ENCODE assay signal across 25 cellular contexts in the genomic region with DNA sequence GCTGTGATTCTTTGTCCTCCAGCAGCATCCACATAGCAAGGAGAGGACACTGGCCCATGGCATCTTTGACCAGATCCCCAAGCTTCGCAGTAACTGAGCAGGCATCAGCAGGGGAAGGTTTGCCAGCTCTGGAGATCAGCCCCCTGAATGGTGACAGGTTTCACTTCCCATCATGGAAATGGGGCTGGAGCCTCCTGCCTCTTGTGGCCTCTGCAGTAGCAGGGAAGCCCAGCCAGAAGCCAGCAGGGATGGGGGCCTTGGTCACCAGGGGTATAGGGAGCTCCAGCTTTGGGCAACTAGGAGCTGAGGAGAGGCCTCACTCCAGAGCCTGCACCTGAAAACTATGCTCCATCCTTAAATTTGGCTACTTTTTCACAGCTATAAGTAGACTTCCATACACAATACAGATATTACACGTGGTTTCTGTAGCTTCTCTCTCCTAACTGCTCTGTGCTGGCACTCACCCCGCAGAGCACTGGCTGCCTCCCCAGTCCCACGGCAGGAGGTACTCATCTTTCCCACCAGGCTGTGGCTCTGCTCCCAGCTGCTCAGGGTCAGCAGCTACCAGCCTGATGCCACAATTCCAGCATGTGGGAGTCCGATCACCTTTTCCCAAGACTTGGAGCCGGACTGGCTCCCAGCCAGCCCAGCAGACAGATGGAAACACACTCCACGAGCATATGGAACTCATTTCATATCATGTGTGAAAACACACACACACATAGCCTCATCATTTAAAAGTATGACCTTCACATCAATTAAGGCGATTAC. TPM values are rescaled to one million over a fixed set of nuclear protein-coding genes. Genes with fewer than 3 reads are reported as not detected.
DNase-seq lines count a peak whose midpoint lies in the region; TF ChIP-seq lines count a peak whose summit lies in the region.
"Had no signal": no experiment of that assay in that cellular context is flagged by ENCODE, and none has a peak within 500 bp of the region (broad histone marks: within the 10 kb centered on the region; RNA-seq: fewer than 3 reads in every experiment).

No MANE protein-coding gene starts in this region.

- no peaks in the 10 kb centered on the region for H3K79me2 ChIP-seq in OCI-LY7 (ENCODE audit: insufficient read depth, low read depth, low read length)

- CTCF ChIA-PET in HEK293 (lab: Yijun Ruan, JAX) (interaction anchor here (0.9 kb wide), 1 partner anchor 70 kb away, joined by 3 read pairs; no protein-coding TSS in a partner anchor), OCI-LY7 (lab: Charles Lee; ENCODE audit: unreplicated experiment) (no interaction called here)

- POLR2A ChIA-PET in HEK293 (lab: Yijun Ruan, JAX) = interaction anchor here (0.5 kb wide), 1 partner anchor 468 kb away, joined by 3 read pairs; no protein-coding TSS in a partner anchor
- POLR2A ChIA-PET in OCI-LY7 (lab: Charles Lee) = interaction anchor here (1.0 kb wide), 1 partner anchor 16 kb away, joined by 3 read pairs; no protein-coding TSS in a partner anchor

- DNase-seq in DMS 273 (lab: John Stamatoyannopoulos, UW; ENCODE audit: unreplicated experiment) = peak; percentile 92
- no peak for DNase-seq in SK-N-MC (ENCODE audit: low read depth, low spot score)
- peak; percentile 68 for DNase-seq in myocyte (ENCODE audit: low read depth)
- no peak for DNase-seq in OCI-LY7 (ENCODE audit: low spot score)
- DNase-seq in HPDE6-E6E7 (ENCODE audit: extremely low spot score) = no peak
- no peak for DNase-seq in inferior parietal cortex (ENCODE audit: extremely low spot score)
- DNase-seq: activated CD4-positive, alpha-beta T cell treated with anti-CD3 and anti-CD28 coated beads, Interleukin-2, amount 10 ng/mL, durations not matched to agents 7 days and 5 days; CD4-positive, CD25-positive, alpha-beta regulatory T cell; foreskin melanocyte; HCEC 1CT; immature natural killer cell; left ventricle myocardium superior; NCI-H1436; NCI-H526 treated with DMSO at 0.1 percent for 48 hours; nephron progenitor cell; right lobe of liver; stimulated activated CD4-positive, alpha-beta T cell treated with anti-CD3 and anti-CD28 coated beads, Interleukin-12 subunit alpha, Interleukin-12 subunit beta, amount 100 ng/mL, for 4 hours; stimulated activated naive CD8-positive, alpha-beta T cell treated with anti-CD3 and anti-CD28 coated beads, Interleukin-15, Interleukin-2, amounts not matched to agents 100 U/mL and 50 U/mL, for 24 hours; WERI-Rb-1 had no signal

- intact Hi-C loops in OCI-LY7 (cut with micrococcal nuclease; ENCODE audit: unreplicated experiment) = no loop called here

- BruUV-seq in OCI-LY7 (replicated peaks; lab: Mats Ljungman, UMichigan) = no TSS peak

- H3K4me3 ChIP-seq in HEK293 (ENCODE audit: low read depth, low read length) = no peak overlapping the region
- peak overlapping the region; percentile 77 for H3K4me3 ChIP-seq in SK-N-MC
- no peak overlapping the region for H3K4me3 ChIP-seq in OCI-LY7 (ENCODE audit: low read depth, low read length, poor library complexity, severe bottlenecking)
- H3K4me3 ChIP-seq: esophagus muscularis mucosa, right lobe of liver, thoracic aorta had no signal

- H3K27ac ChIP-seq in HEK293 (ENCODE audit: extremely low read depth, low read depth, low read length) (no peak overlapping the region), SK-N-MC (no peak overlapping the region), OCI-LY7 (ENCODE audit: low read depth, low read length, poor library complexity, severe bottlenecking) (no peak overlapping the region)
- H3K27ac ChIP-seq: esophagus muscularis mucosa, right lobe of liver, RWPE1, thoracic aorta, WERI-Rb-1 had no signal

- H3K9me3 ChIP-seq in HEK293 (ENCODE audit: control insufficient read depth, insufficient read depth, low read depth, low read length) (no peaks in the 10 kb centered on the region), SK-N-MC (ENCODE audit: low read depth, low read length) (no peaks in the 10 kb centered on the region), OCI-LY7 (ENCODE audit: low read length) (no peaks in the 10 kb centered on the region)
- H3K9me3 ChIP-seq: esophagus muscularis mucosa, right lobe of liver, thoracic aorta had no signal

- no peaks in the 10 kb centered on the region for H3K36me3 ChIP-seq in HEK293 (ENCODE audit: control insufficient read depth in 2 of 2, insufficient read depth in 1 of 2, low read length in 2 of 2)
- no peaks in the 10 kb centered on the region for H3K36me3 ChIP-seq in SK-N-MC (ENCODE audit: insufficient read depth, low read length)
- no peaks in the 10 kb centered on the region for H3K36me3 ChIP-seq in OCI-LY7 (ENCODE audit: insufficient read depth, low read length)
- H3K36me3 ChIP-seq: esophagus muscularis mucosa, right lobe of liver, thoracic aorta, WERI-Rb-1 had no signal

- H3K9me2 ChIP-seq in OCI-LY7 (ENCODE audit: insufficient read depth, low read length) = no peaks in the 10 kb centered on the region

- no peaks in the 10 kb centered on the region for H4K20me1 ChIP-seq in OCI-LY7 (ENCODE audit: insufficient read depth, low read length)

- no peak overlapping the region for H2AFZ ChIP-seq in OCI-LY7 (ENCODE audit: low read length)

- no peak overlapping the region for H3K4me2 ChIP-seq in OCI-LY7 (ENCODE audit: low read length)

- H3K9ac ChIP-seq in SK-N-MC (ENCODE audit: insufficient read length) = no peak overlapping the region

- TF ChIP-seq CTCF in HEK293 (tag by site-specific recombination; IDR thresholded peaks at IDR 0.05) (no peak), OCI-LY7 (conservative IDR thresholded peaks at IDR 0.05; ENCODE audit: low read length) (no peak)

- H3K4me1 ChIP-seq in HEK293 (ENCODE audit: control insufficient read depth, insufficient read depth, low read length) = no peaks in the 10 kb centered on the region; the same call in 1 of the 2 replicates
- no peaks in the 10 kb centered on the region for H3K4me1 ChIP-seq in OCI-LY7 (ENCODE audit: insufficient read depth, low read length, poor library complexity, severe bottlenecking)
- H3K4me1 ChIP-seq: right lobe of liver had no signal

TF ChIP-seq in HEK293, 187 proteins besides CTCF, POLR2A, EP300 and RAD21:
- TF ChIP-seq GLIS1 (tag by site-specific recombination; IDR thresholded peaks at IDR 0.05) = peak; percentile 45; the same call in 1 of the 2 replicates
- 0 out of 2 replicates have a peak, but pooled peaks have one; percentile 35 for TF ChIP-seq ZNF600 (tag by site-specific recombination; IDR thresholded peaks at IDR 0.05)
- no peak for TF ChIP-seq ZNF530 (tag by site-specific recombination; IDR thresholded peaks at IDR 0.05; ENCODE audit: low read depth)
- peak; percentile 80 for TF ChIP-seq ZIC2 (tag by site-specific recombination; IDR thresholded peaks at IDR 0.05)
TF ChIP-seq in HEK293: peak in this region for 3.

RNA-seq across cellular contexts. Expression of a gene that starts 2.8 kb away (rescaled TPM):
- total RNA-seq in myocyte (not detected in 2 replicates), OCI-LY7 (2022) (not detected in 2 replicates)
- polyA plus RNA-seq in myocyte (2012) = not detected
- not detected in 2 replicates for total RNA-seq in OCI-LY7 (2014; rRNA removed; shearing (Covaris generic))
- total RNA-seq: activated CD4-positive, alpha-beta T cell treated with anti-CD3 and anti-CD28 coated beads, Interleukin-2, amount 10 ng/mL, durations not matched to agents 7 days and 5 days; CD4-positive, CD25-positive, alpha-beta regulatory T cell; chondrocyte; left ventricle myocardium superior; posterior vena cava; right lobe of liver; thoracic aorta had no signal
- polyA plus RNA-seq: CD4-positive, CD25-positive, alpha-beta regulatory T cell; immature natural killer cell had no signal

RNA-seq across cellular contexts. Expression of a gene that starts 52.1 kb away (rescaled TPM):
- 0.27 and 2.1 TPM in 2 replicates for total RNA-seq in myocyte
- polyA plus RNA-seq in myocyte (2012) = 0.26 TPM
- not detected in 2 replicates for total RNA-seq in OCI-LY7 (2014; rRNA removed; shearing (Covaris generic))
- not detected in 2 replicates for total RNA-seq in OCI-LY7 (2022)

Comparison
In these comparisons a context has a peak if more than half of its experiments do, and no peak if none do; other contexts are left out.
1. DNase-seq: peak in DMS 273 (single experiment) and myocyte (single experiment); none in SK-N-MC (single experiment), OCI-LY7 (single experiment), HPDE6-E6E7 (single experiment) and inferior parietal cortex (single experiment).